ENCODE assay signal across 23 cellular contexts in genomic region chr6:6516643-6517042, GRCh38.
DNase-seq lines count a peak whose midpoint lies in the region; ATAC-seq and TF ChIP-seq lines count a peak whose summit lies in the region.
"Had no signal": no experiment of that assay in that cellular context is flagged by ENCODE, and none has a peak within 500 bp of the region (broad histone marks: within the 10 kb centered on the region; RNA-seq: fewer than 3 reads in every experiment).

No MANE protein-coding gene starts in this region.

- H3K27ac ChIP-seq in aorta (ENCODE audit: low read depth in 1 of 2, low read length in 2 of 2) = no peak overlapping the region
- H3K27ac ChIP-seq in lower lobe of right lung = no peak overlapping the region
- H3K27ac ChIP-seq: upper lobe of left lung had no signal

- peaks cover 44% of the 10 kb centered on the region for H3K4me1 Mint-ChIP-seq in stimulated activated naive CD8-positive, alpha-beta T cell treated with anti-CD3 and anti-CD28 coated beads, Interleukin-15, Interleukin-2, amounts not matched to agents 100 ng/mL and 50 ng/mL, for 24 hours (ENCODE audit: low read depth)
- H3K4me1 Mint-ChIP-seq in naive thymus-derived CD8-positive, alpha-beta T cell = peaks cover 25 to 75% (median 57%) of the 10 kb centered on the region in 4 donors
- H3K4me1 Mint-ChIP-seq: immature natural killer cell, neural crest cell had no signal

- H3K9me3 Mint-ChIP-seq in stimulated activated naive CD8-positive, alpha-beta T cell treated with anti-CD3 and anti-CD28 coated beads, Interleukin-15, Interleukin-2, amounts not matched to agents 100 ng/mL and 50 ng/mL, for 24 hours = no peaks in the 10 kb centered on the region
- H3K9me3 Mint-ChIP-seq in naive thymus-derived CD8-positive, alpha-beta T cell = no peaks in the 10 kb centered on the region
- H3K9me3 Mint-ChIP-seq: immature natural killer cell had no signal

- H3K27me3 Mint-ChIP-seq in stimulated activated naive CD8-positive, alpha-beta T cell treated with anti-CD3 and anti-CD28 coated beads, Interleukin-15, Interleukin-2, amounts not matched to agents 100 ng/mL and 50 ng/mL, for 24 hours = peaks cover 88% of the 10 kb centered on the region
- peaks cover 0 to 27% (median 4%) of the 10 kb centered on the region in 5 donors for H3K27me3 Mint-ChIP-seq in naive thymus-derived CD8-positive, alpha-beta T cell

- intact Hi-C loops in aorta (cut with DNase I) (no loop called here), lower lobe of right lung (cut with DNase I) (no loop called here)

- DNase-seq in NCI-H2171 (lab: John Stamatoyannopoulos, UW) = peak; percentile 1
- DNase-seq in NCI-H2171 treated with DMSO at 0.1 percent for 48 hours (lab: John Stamatoyannopoulos, UW) = no peak
- no peak for DNase-seq in stimulated activated naive CD8-positive, alpha-beta T cell treated with anti-CD3 and anti-CD28 coated beads, Interleukin-15, Interleukin-2, amounts not matched to agents 100 U/mL and 50 U/mL, for 24 hours
- DNase-seq in naive thymus-derived CD8-positive, alpha-beta T cell = peak in 2 of 10 donors; percentile 13 to 34
- no peak for DNase-seq in aorta
- DNase-seq in NCI-H69 (lab: John Stamatoyannopoulos, UW) = no peak
- DNase-seq in lower lobe of right lung = no peak
- DNase-seq: 8988T; activated CD4-positive, CD25-positive, alpha-beta regulatory T cell; activated gamma-delta T cell; AML-193; Caco-2; dermis blood vessel endothelial cell; GOT3; immature natural killer cell; Karpas-422; MV-4-11; NCI-H774; stimulated activated CD4-positive, alpha-beta T cell treated with anti-CD3 and anti-CD28 coated beads, Interleukin-4, amount 100 ng/mL, for 24 hours; upper lobe of left lung had no signal

- H3K36me3 Mint-ChIP-seq in stimulated activated naive CD8-positive, alpha-beta T cell treated with anti-CD3 and anti-CD28 coated beads, Interleukin-15, Interleukin-2, amounts not matched to agents 100 ng/mL and 50 ng/mL, for 24 hours (ENCODE audit: low read depth) = no peaks in the 10 kb centered on the region
- no peaks in the 10 kb centered on the region for H3K36me3 Mint-ChIP-seq in naive thymus-derived CD8-positive, alpha-beta T cell

- 68 to 75% methylated on average over 6 of the region's 6 CpGs for WGBS in aorta, 2 donors

- no peak for ATAC-seq in stimulated activated naive CD8-positive, alpha-beta T cell treated with anti-CD3 and anti-CD28 coated beads, Interleukin-15, Interleukin-2, amounts not matched to agents 100 U/mL and 50 U/mL, for 24 hours
- ATAC-seq in naive thymus-derived CD8-positive, alpha-beta T cell = no peak
- ATAC-seq in aorta (ENCODE audit: low FRiP score) (peak; percentile 26), lower lobe of right lung (no peak)

- H3K36me3 ChIP-seq in aorta (ENCODE audit: control insufficient read depth in 1 of 2, insufficient read depth in 2 of 2, low read length in 1 of 2) (no peaks in the 10 kb centered on the region), lower lobe of right lung (no peaks in the 10 kb centered on the region)
- H3K36me3 ChIP-seq: upper lobe of left lung had no signal

- H3K4me3 ChIP-seq in aorta (ENCODE audit: low read length in 2 of 2) (no peak overlapping the region), lower lobe of right lung (no peak overlapping the region)
- H3K4me3 ChIP-seq: upper lobe of left lung had no signal

- POLR2A ChIA-PET in naive thymus-derived CD8-positive, alpha-beta T cell (lab: Charles Lee) = interaction anchor here (1.7 kb wide), 1 partner anchor 29 kb away, joined by 7 read pairs; no protein-coding TSS in a partner anchor

- peak overlapping the region; percentile 46 for H3K27ac Mint-ChIP-seq in stimulated activated naive CD8-positive, alpha-beta T cell treated with anti-CD3 and anti-CD28 coated beads, Interleukin-15, Interleukin-2, amounts not matched to agents 100 ng/mL and 50 ng/mL, for 24 hours
- peak overlapping the region; percentile 43 to 97 (median 90) for H3K27ac Mint-ChIP-seq in naive thymus-derived CD8-positive, alpha-beta T cell
- H3K27ac Mint-ChIP-seq: immature natural killer cell, progenitor cell of endocrine pancreas had no signal

- no peaks in the 10 kb centered on the region for H3K9me3 ChIP-seq in aorta (ENCODE audit: control insufficient read depth, low read length)
- H3K9me3 ChIP-seq in lower lobe of right lung = no peaks in the 10 kb centered on the region
- H3K9me3 ChIP-seq: Caco-2, upper lobe of left lung had no signal

- no peak overlapping the region for H3K4me3 Mint-ChIP-seq in stimulated activated naive CD8-positive, alpha-beta T cell treated with anti-CD3 and anti-CD28 coated beads, Interleukin-15, Interleukin-2, amounts not matched to agents 100 ng/mL and 50 ng/mL, for 24 hours
- H3K4me3 Mint-ChIP-seq in naive thymus-derived CD8-positive, alpha-beta T cell = peak overlapping the region in 9 of 10 donors; percentile 46 to 84 (median 77)
- H3K4me3 Mint-ChIP-seq: immature natural killer cell, neural crest cell had no signal

- H3K27me3 ChIP-seq in aorta (ENCODE audit: control insufficient read depth in 1 of 2, insufficient read depth in 2 of 2, low read length in 1 of 2) (no peaks in the 10 kb centered on the region), lower lobe of right lung (ENCODE audit: low read depth) (no peaks in the 10 kb centered on the region)
- H3K27me3 ChIP-seq: upper lobe of left lung had no signal

- no peak for TF ChIP-seq CTCF in lower lobe of right lung (IDR thresholded peaks at IDR 0.05)

- H3K4me1 ChIP-seq in aorta (ENCODE audit: control insufficient read depth in 1 of 2, insufficient read depth in 2 of 2, low read length in 2 of 2) (no peaks in the 10 kb centered on the region), lower lobe of right lung (no peaks in the 10 kb centered on the region)
- H3K4me1 ChIP-seq: Caco-2, upper lobe of left lung had no signal
